In the genomic region with DNA sequence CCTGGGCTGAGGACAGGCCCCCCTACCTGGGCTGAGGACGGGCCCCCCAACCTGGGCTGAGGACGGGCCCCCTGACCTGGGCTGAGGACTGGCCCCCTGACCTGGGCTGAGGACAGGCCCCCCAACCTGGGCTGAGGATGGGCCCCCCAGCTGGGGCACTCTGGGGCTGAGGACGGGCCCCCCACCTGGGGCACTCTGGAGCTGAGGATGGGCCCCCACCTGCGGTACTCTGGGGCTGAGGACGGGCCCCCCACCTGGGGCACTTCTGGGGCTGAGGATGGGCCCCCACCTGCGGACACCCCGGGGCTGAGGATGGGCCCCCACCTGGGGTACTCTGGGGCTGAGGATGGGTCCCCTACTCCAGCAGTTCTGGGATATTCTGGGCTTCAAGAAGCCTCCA, we compare ENCODE assay signal across 9 cellular contexts.
DNase-seq lines count a peak whose midpoint lies in the region; ATAC-seq and TF ChIP-seq lines count a peak whose summit lies in the region.
"Had no signal": no experiment of that assay in that cellular context is flagged by ENCODE, and none has a peak within 500 bp of the region (broad histone marks: within the 10 kb centered on the region; RNA-seq: fewer than 3 reads in every experiment).

No MANE protein-coding gene starts in this region.

- H3K9me3 ChIP-seq in PC-3 (ENCODE audit: low read length) (no peaks in the 10 kb centered on the region), fibroblast of lung (ENCODE audit: control insufficient read depth, insufficient read depth, low read depth, low read length) (no peaks in the 10 kb centered on the region), subcutaneous abdominal adipose tissue (ENCODE audit: control insufficient read depth in 5 of 5, low read length in 5 of 5) (no peaks in the 10 kb centered on the region)

- H3K36me3 ChIP-seq in PC-3 (ENCODE audit: low read depth, low read length) (no peaks in the 10 kb centered on the region), fibroblast of lung (ENCODE audit: control insufficient read depth, insufficient read depth, low read length) (peaks cover 7% of the 10 kb centered on the region), subcutaneous abdominal adipose tissue (ENCODE audit: control insufficient read depth in 5 of 5, insufficient read depth in 5 of 5, low read length in 5 of 5) (peaks cover 0 to 6% (median 2%) of the 10 kb centered on the region in 5 donors)

- H3K4me1 ChIP-seq in PC-3 (ENCODE audit: insufficient read depth, low read length) (peaks cover 43% of the 10 kb centered on the region), fibroblast of lung (ENCODE audit: control insufficient read depth, extremely low read depth, insufficient read depth, low read length) (peaks cover 57% of the 10 kb centered on the region), subcutaneous abdominal adipose tissue (ENCODE audit: control insufficient read depth in 5 of 5, insufficient read depth in 5 of 5, low read length in 5 of 5) (peaks cover 26 to 69% (median 64%) of the 10 kb centered on the region in 5 donors)

- H3K4me3 ChIP-seq in PC-3 (ENCODE audit: low read length) = no peak overlapping the region
- H3K4me3 ChIP-seq in fibroblast of lung (replicated peaks in 1 of 4; ENCODE audit: control extremely low read depth in 1 of 4, insufficient read depth in 1 of 4, low read depth in 3 of 4, low read length in 4 of 4) = peak overlapping the region in 1 of 4 experiments; percentile 20
- H3K4me3 ChIP-seq in subcutaneous abdominal adipose tissue (ENCODE audit: low read depth in 1 of 5, low read length in 5 of 5) = no peak overlapping the region

- H3K4me2 ChIP-seq in PC-3 (ENCODE audit: low read length) = no peak overlapping the region; the same call in 1 of the 2 replicates
- peak overlapping the region; percentile 28 for H3K4me2 ChIP-seq in fibroblast of lung (ENCODE audit: extremely low read depth, insufficient read depth, low read length)

- H3K9ac ChIP-seq in PC-3 (ENCODE audit: low read length) (peak overlapping the region; percentile 94; the same call in 1 of the 2 replicates), fibroblast of lung (ENCODE audit: insufficient read depth, low read length) (peak overlapping the region; percentile 55), subcutaneous abdominal adipose tissue (ENCODE audit: low read length in 5 of 5) (peak overlapping the region in 2 of 5 donors; percentile 2 to 47)

- no peaks in the 10 kb centered on the region for H3K9me2 ChIP-seq in PC-3 (replicated peaks; ENCODE audit: low read length)

- no peaks in the 10 kb centered on the region for H3K27me3 ChIP-seq in PC-3 (ENCODE audit: low read length)
- H3K27me3 ChIP-seq in fibroblast of lung (ENCODE audit: control insufficient read depth, insufficient read depth, low read length) = no peaks in the 10 kb centered on the region
- H3K27me3 ChIP-seq in subcutaneous abdominal adipose tissue (ENCODE audit: control insufficient read depth in 5 of 5, insufficient read depth in 4 of 5, low read length in 5 of 5) = no peaks in the 10 kb centered on the region

- H4K20me1 ChIP-seq in PC-3 (ENCODE audit: low read length) = no peaks in the 10 kb centered on the region
- no peaks in the 10 kb centered on the region for H4K20me1 ChIP-seq in fibroblast of lung (ENCODE audit: control insufficient read depth, extremely low read depth, insufficient read depth, low read length)

- no peaks in the 10 kb centered on the region for H3F3A ChIP-seq in PC-3 (ENCODE audit: low read length, unreplicated experiment)

- no TSS peak for BruUV-seq in PC-3 (replicated peaks; lab: Mats Ljungman, UMichigan)

- POLR2A ChIA-PET in PC-3 (lab: Charles Lee; ENCODE audit: unreplicated experiment) = no interaction called here

- intact Hi-C loops in PC-3 (cut with micrococcal nuclease) = loop anchor here (5.0 to 10.0 kb wide), 2 partner anchors 92 to 160 kb away; partner anchors contain the start of gene C13orf46

- peaks cover 26% of the 10 kb centered on the region for H3K79me2 ChIP-seq in PC-3 (ENCODE audit: low read length)
- peaks cover 53% of the 10 kb centered on the region for H3K79me2 ChIP-seq in fibroblast of lung (ENCODE audit: control insufficient read depth, insufficient read depth, low read length)

- CTCF ChIA-PET in PC-3 (lab: Charles Lee) = no interaction called here

- ATAC-seq in PC-3 (no peak), GM19351 (IDR thresholded peaks at IDR 0.05; ENCODE audit: unreplicated experiment) (no peak)

- H2AFZ ChIP-seq in PC-3 (ENCODE audit: low read length) (no peak overlapping the region), fibroblast of lung (ENCODE audit: low read length) (no peak overlapping the region)

- no peak for TF ChIP-seq CTCF in PC-3 (conservative IDR thresholded peaks at IDR 0.05; ENCODE audit: low read depth, low read length)
- TF ChIP-seq CTCF in fibroblast of lung (conservative IDR thresholded peaks at IDR 0.05 in 1 of 2, IDR thresholded peaks at IDR 0.05 in 1 of 2; ENCODE audit: low read depth in 1 of 2, low read length in 2 of 2) = no peak

- DNase-seq in activated CD8-positive, alpha-beta memory T cell treated with anti-CD3 and anti-CD28 coated beads for 24 hours = peak; percentile 68
- no peak for DNase-seq in activated CD8-positive, alpha-beta memory T cell treated with anti-CD3 and anti-CD28 coated beads, Interleukin-2, amount 50 U/mL, for 48 hours
- no peak for DNase-seq in PC-3
- no peak for DNase-seq in fibroblast of lung (ENCODE audit: low read depth in 2 of 2)
- no peak for DNase-seq in NCI-H2227 (lab: John Stamatoyannopoulos, UW; ENCODE audit: unreplicated experiment)
- no peak for DNase-seq in NCI-H345 treated with DMSO at 0.1 percent for 48 hours (lab: John Stamatoyannopoulos, UW; ENCODE audit: unreplicated experiment)

- H3K27ac ChIP-seq in PC-3 (ENCODE audit: low read length) (peak overlapping the region; percentile 100), fibroblast of lung (ENCODE audit: insufficient read depth, low read length) (peak overlapping the region; percentile 99), subcutaneous abdominal adipose tissue (ENCODE audit: low read depth, low read length) (peak overlapping the region; percentile 99)
- H3K27ac ChIP-seq: VCaP had no signal
